ENCODE assay signal across 8 cellular contexts in genomic region chr1:27365372-27366112, GRCh38. TPM values are rescaled to one million over a fixed set of nuclear protein-coding genes. Genes with fewer than 3 reads are reported as not detected.
A peak's percentile ranks its signal among the peaks of the same experiment; 100 is the strongest.
DNase-seq lines count a peak whose midpoint lies in the region; ATAC-seq, FAIRE-seq and TF ChIP-seq lines count a peak whose summit lies in the region.

No MANE protein-coding gene starts in this region.

- DNase-seq in NCI-H69 (lab: John Stamatoyannopoulos, UW), result peak; percentile 84
- peak; percentile 71 to 76 for DNase-seq in activated CD4-positive, alpha-beta T cell treated with anti-CD3 and anti-CD28 coated beads, Interleukin-2, amount 50 U/mL, for 4 hours
- DNase-seq in dermis microvascular lymphatic vessel endothelial cell (ENCODE audit: low read depth in 2 of 2), result peak; percentile 47 to 86
- DNase-seq in lower leg skin (ENCODE audit: low spot score in 2 of 2), result peak; percentile 89 to 98
- DNase-seq in stimulated activated CD4-positive, alpha-beta T cell treated with anti-CD3 and anti-CD28 coated beads, Interleukin-4, amount 100 ng/mL, for 1 hour, result peak; percentile 74
- no peak for DNase-seq in cortex of kidney (lab: John Stamatoyannopoulos, UW)

- ATAC-seq in HG03108 (IDR thresholded peaks at IDR 0.05; ENCODE audit: unreplicated experiment), result peak; percentile 27

- no peak for TF ChIP-seq POLR2A in lower leg skin (IDR thresholded peaks at IDR 0.05)

- peak overlapping the region; percentile 62 for H3K4me3 ChIP-seq in lower leg skin (ENCODE audit: low read depth, poor library complexity, severe bottlenecking)

- no peak for TF ChIP-seq CTCF in lower leg skin (IDR thresholded peaks at IDR 0.05)

- WGBS in lower leg skin, 2 donors, result 2% methylated on average over 38 to 40 of the region's 40 CpGs

- peak; percentile 82 for FAIRE-seq in G401.6 (lab: Jason Lieb, UNC)

- intact Hi-C loops in lower leg skin (cut with DNase I; ENCODE audit: low total_unique reads), result no loop called here

RNA-seq across cellular contexts. Expression of gene MAP3K6, which starts 1.2 kb away (rescaled TPM):
- total RNA-seq in dermis microvascular lymphatic vessel endothelial cell (3.3 and 4.0 TPM in 2 replicates), lower leg skin (100 to 1,000 TPM in 2 of 4 donors, 10 to 100 TPM in 2; 85.0 to 140 (median 100) TPM)

RNA-seq across cellular contexts. Expression of gene FCN3, which starts 9.1 kb away (rescaled TPM):
- total RNA-seq in dermis microvascular lymphatic vessel endothelial cell (not detected in 2 replicates), lower leg skin (1 to 10 TPM in 3 of 4 donors, not detected in 1; 1.0 to 6.5 (median 1.7) TPM)

RNA-seq across cellular contexts. Expression of gene CD164L2, which starts 17.6 kb away (rescaled TPM):
- total RNA-seq in dermis microvascular lymphatic vessel endothelial cell, result not detected in 2 replicates
- 10 to 100 TPM in 2 of 4 donors, 1 to 10 TPM in 2; 4.3 to 12.0 (median 10.0) TPM for total RNA-seq in lower leg skin

RNA-seq across cellular contexts. Expression of gene SYTL1, which starts 23.7 kb away (rescaled TPM):
- total RNA-seq in dermis microvascular lymphatic vessel endothelial cell, result under 0.01 and 0.13 TPM in 2 replicates
- total RNA-seq in lower leg skin, result 100 to 1,000 TPM; 183 to 231 (median 219) TPM

RNA-seq across cellular contexts. Expression of gene GPR3, which starts 26.9 kb away (rescaled TPM):
- total RNA-seq in dermis microvascular lymphatic vessel endothelial cell, result 0.39 and 0.51 TPM in 2 replicates
- total RNA-seq in lower leg skin, result 1 to 10 TPM in 2 of 4 donors, under 1 TPM in 2; 0.22 to 1.3 (median 0.68) TPM

Comparison
In these comparisons a context has a peak if more than half of its experiments do, and no peak if none do; other contexts are left out.
1. RNA of gene MAP3K6, which starts 1.2 kb away (total RNA-seq): 85.0 to 140 TPM in lower leg skin; 3.3 to 4.0 TPM in dermis microvascular lymphatic vessel endothelial cell; every median in the first group is over 10 times any median in the second.